ENCODE assay signal across 37 cellular contexts in the genomic region with DNA sequence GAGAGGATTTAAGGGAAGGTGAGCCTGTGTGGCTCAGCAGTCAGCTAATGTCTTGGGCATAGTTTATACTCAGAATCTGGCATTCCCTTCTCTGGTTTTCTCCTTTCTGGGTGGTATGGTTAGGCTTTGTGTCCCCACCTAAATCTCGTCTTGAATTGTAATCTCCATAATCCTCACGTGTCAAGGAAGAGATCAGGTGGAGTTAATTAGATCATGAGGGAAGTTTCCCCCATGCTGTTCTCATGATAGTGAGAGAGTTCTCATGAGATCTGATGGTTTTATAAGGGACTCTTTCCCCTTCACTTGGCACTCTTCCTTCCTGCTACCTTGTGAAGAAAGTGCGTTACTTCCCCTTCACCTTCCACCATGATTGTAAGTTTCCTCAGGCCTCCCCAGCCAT.
"Had no signal": no experiment of that assay in that cellular context is flagged by ENCODE, and none has a peak within 500 bp of the region (broad histone marks: within the 10 kb centered on the region; RNA-seq: fewer than 3 reads in every experiment).

No MANE protein-coding gene starts in this region.

- H3K4me1 Mint-ChIP-seq: activated naive CD8-positive, alpha-beta T cell treated with anti-CD3 and anti-CD28 coated beads for 36 hours; activated T-helper 17 cell treated with anti-CD3 and anti-CD28 coated beads, Interleukin-2, amount 50 U/mL, for 72 hours; central memory CD8-positive, alpha-beta T cell had no signal

- DNase-seq: activated CD4-positive, alpha-beta T cell treated with anti-CD3 and anti-CD28 coated beads for 1 hour; activated CD4-positive, alpha-beta T cell treated with anti-CD3 and anti-CD28 coated beads for 48 hours; activated CD4-positive, CD25-positive, alpha-beta regulatory T cell; activated CD8-positive, alpha-beta T cell treated with anti-CD3 and anti-CD28 coated beads for 36 hours; activated effector memory CD4-positive, alpha-beta T cell treated with anti-CD3 and anti-CD28 coated beads, Interleukin-2, amount 50 U/mL, for 16 hours; activated naive CD4-positive, alpha-beta T cell; activated naive CD4-positive, alpha-beta T cell treated with anti-CD3 and anti-CD28 coated beads, Interleukin-2, amount 50 U/mL, for 16 hours; activated naive CD8-positive, alpha-beta T cell treated with anti-CD3 and anti-CD28 coated beads for 36 hours; activated T-cell treated with anti-CD3 and anti-CD28 coated beads, Interleukin-2, amount 50 U/mL, for 1 hour; activated T-cell treated with anti-CD3 and anti-CD28 coated beads, Interleukin-2, amount 50 U/mL, for 72 hours; amniotic stem cell; aorta; brain microvascular endothelial cell; Kasumi-1; MG63; NCI-H1048; NCI-H1105 treated with DMSO at 0.1 percent for 48 hours; NCI-H1436; NCI-H1694; NCI-H1930; NCI-H226; NCI-H446 treated with DMSO at 0.1 percent for 48 hours; NCI-H524; NK-92 treated with Interleukin-12 subunit alpha and Interleukin-12 subunit beta, amount 100 ng/mL, for 24 hours; PC-3; Peyer's patch; RPMI8226; SHP77 treated with DMSO at 0.1 percent for 48 hours; T-helper 1 cell; T-helper 2 cell; T-helper 9 cell had no signal

- H3K4me1 ChIP-seq: Peyer's patch, SJSA1 had no signal

- H3K27ac Mint-ChIP-seq: activated CD8-positive, alpha-beta T cell treated with anti-CD3 and anti-CD28 coated beads for 36 hours; activated naive CD8-positive, alpha-beta T cell treated with anti-CD3 and anti-CD28 coated beads for 36 hours; activated T-cell treated with anti-CD3 and anti-CD28 coated beads, Interleukin-2, amount 50 U/mL, for 72 hours; activated T-helper 17 cell treated with anti-CD3 and anti-CD28 coated beads, Interleukin-2, amount 50 U/mL, for 72 hours had no signal

- H3K36me3 ChIP-seq: brain microvascular endothelial cell, cardiac muscle cell, MG63, Peyer's patch, SJSA1 had no signal

- H3K9me3 Mint-ChIP-seq: activated CD8-positive, alpha-beta T cell treated with anti-CD3 and anti-CD28 coated beads for 36 hours; activated naive CD8-positive, alpha-beta T cell treated with anti-CD3 and anti-CD28 coated beads for 36 hours; activated T-cell treated with anti-CD3 and anti-CD28 coated beads, Interleukin-2, amount 50 U/mL, for 72 hours; activated T-helper 17 cell treated with anti-CD3 and anti-CD28 coated beads, Interleukin-2, amount 50 U/mL, for 72 hours; central memory CD8-positive, alpha-beta T cell had no signal

- H3K4me3 Mint-ChIP-seq: activated CD8-positive, alpha-beta T cell treated with anti-CD3 and anti-CD28 coated beads for 36 hours; activated naive CD8-positive, alpha-beta T cell treated with anti-CD3 and anti-CD28 coated beads for 36 hours; activated T-cell treated with anti-CD3 and anti-CD28 coated beads, Interleukin-2, amount 50 U/mL, for 72 hours; activated T-helper 17 cell treated with anti-CD3 and anti-CD28 coated beads, Interleukin-2, amount 50 U/mL, for 72 hours; central memory CD8-positive, alpha-beta T cell had no signal

- H3K27me3 Mint-ChIP-seq: activated T-helper 17 cell treated with anti-CD3 and anti-CD28 coated beads, Interleukin-2, amount 50 U/mL, for 72 hours had no signal

- H3K4me3 ChIP-seq: cardiac muscle cell, MG63, Peyer's patch, SJSA1 had no signal

- H3K27ac ChIP-seq: brain microvascular endothelial cell, cardiac muscle cell, Peyer's patch, SJSA1, VCaP had no signal

- H3K27me3 ChIP-seq: brain microvascular endothelial cell, cardiac muscle cell, MG63, Peyer's patch, SJSA1 had no signal

- H3K9me3 ChIP-seq: MG63, Peyer's patch, SJSA1 had no signal

- ATAC-seq: activated CD8-positive, alpha-beta T cell treated with anti-CD3 and anti-CD28 coated beads for 36 hours; activated T-cell treated with anti-CD3 and anti-CD28 coated beads, Interleukin-2, amount 50 U/mL, for 72 hours; activated T-helper 17 cell treated with anti-CD3 and anti-CD28 coated beads, Interleukin-2, amount 50 U/mL, for 72 hours; PC-3; SK-N-SH treated with all-trans-retinoic acid at 6 μM for 48 hours had no signal

- H3K36me3 Mint-ChIP-seq: activated naive CD8-positive, alpha-beta T cell treated with anti-CD3 and anti-CD28 coated beads for 36 hours had no signal
